ENCODE assay signal across 34 cellular contexts in genomic region chr4:111811661-111812060, GRCh38.
DNase-seq lines count a peak whose midpoint lies in the region; ATAC-seq, FAIRE-seq and TF ChIP-seq lines count a peak whose summit lies in the region.
"Had no signal": no experiment of that assay in that cellular context is flagged by ENCODE, and none has a peak within 500 bp of the region (broad histone marks: within the 10 kb centered on the region; RNA-seq: fewer than 3 reads in every experiment).

No MANE protein-coding gene starts in this region.

- H3K27ac ChIP-seq in trophoblast cell (ENCODE audit: low read depth, low read length) (no peak overlapping the region), suprapubic skin (no peak overlapping the region)
- H3K27ac ChIP-seq: 22Rv1; A549; BLaER1; BLaER1 treated with 17β-estradiol and CSF1 and Interleukin-3, amounts not matched to agents 10 nM and 100 nM; C4-2B had no signal

- H3K9me3 ChIP-seq in trophoblast cell (ENCODE audit: insufficient read depth, low read depth, low read length): peaks cover 2% of the 10 kb centered on the region
- H3K9me3 ChIP-seq in suprapubic skin: no peaks in the 10 kb centered on the region
- H3K9me3 ChIP-seq: A549, BE2C, Caco-2 had no signal

- H3K4me1 ChIP-seq in trophoblast cell (ENCODE audit: control insufficient read depth in 1 of 2, insufficient read depth in 2 of 2, low read length in 2 of 2): no peaks in the 10 kb centered on the region
- no peaks in the 10 kb centered on the region for H3K4me1 ChIP-seq in suprapubic skin
- H3K4me1 ChIP-seq: A549; BE2C; BLaER1; BLaER1 treated with 17β-estradiol and CSF1 and Interleukin-3, amounts not matched to agents 10 nM and 100 nM; Caco-2 had no signal

- peak; percentile 3 for FAIRE-seq in TTC549 (lab: Jason Lieb, UNC)
- FAIRE-seq: A204.1, A549, D721Med had no signal

- no peak overlapping the region for H3K9ac ChIP-seq in trophoblast cell (ENCODE audit: low read length)
- H3K9ac ChIP-seq: BLaER1; BLaER1 treated with 17β-estradiol and CSF1 and Interleukin-3, amounts not matched to agents 10 nM and 100 nM had no signal

- ATAC-seq in HG03571 (IDR thresholded peaks at IDR 0.05; ENCODE audit: unreplicated experiment) (no peak), HG03565 (IDR thresholded peaks at IDR 0.05; ENCODE audit: unreplicated experiment) (no peak)
- ATAC-seq: A549; CD8-positive, alpha-beta T cell had no signal

- no peak overlapping the region for H4K8ac ChIP-seq in trophoblast cell (ENCODE audit: low read depth, low read length)

- no peak overlapping the region for H3K4me3 ChIP-seq in fibroblast of villous mesenchyme (ENCODE audit: low read depth, low read length)
- no peak overlapping the region for H3K4me3 ChIP-seq in trophoblast cell (ENCODE audit: low read depth, low read length)
- no peak overlapping the region for H3K4me3 ChIP-seq in suprapubic skin
- H3K4me3 ChIP-seq: A549; BLaER1; BLaER1 treated with 17β-estradiol and CSF1 and Interleukin-3, amounts not matched to agents 10 nM and 100 nM had no signal

- no peak overlapping the region for H2BK12ac ChIP-seq in trophoblast cell (ENCODE audit: low read length)

- H3K27me3 ChIP-seq in trophoblast cell (ENCODE audit: insufficient read depth, low read length) (no peaks in the 10 kb centered on the region), suprapubic skin (no peaks in the 10 kb centered on the region)
- H3K27me3 ChIP-seq: BLaER1 had no signal

- H3K14ac ChIP-seq in trophoblast cell (ENCODE audit: low read length): no peak overlapping the region

- H3K36me3 ChIP-seq in trophoblast cell (ENCODE audit: control insufficient read depth in 1 of 2, insufficient read depth in 2 of 2, low read length in 2 of 2) (no peaks in the 10 kb centered on the region), suprapubic skin (no peaks in the 10 kb centered on the region)
- H3K36me3 ChIP-seq: BE2C; BLaER1; BLaER1 treated with 17β-estradiol and CSF1 and Interleukin-3, amounts not matched to agents 10 nM and 100 nM had no signal

- no peak overlapping the region for H4K12ac ChIP-seq in trophoblast cell (ENCODE audit: low read depth, low read length)

- H2AFZ ChIP-seq in trophoblast cell (ENCODE audit: insufficient read depth, low read length, poor library complexity): no peak overlapping the region

- H2BK120ac ChIP-seq in trophoblast cell (ENCODE audit: insufficient read depth, low read length, poor library complexity): no peak overlapping the region

- no CpG with 5 or more reads among the region's 2 CpGs for WGBS in trophoblast cell (ENCODE audit: extremely low coverage, insufficient coverage, insufficient read length)
- WGBS in suprapubic skin: 55% methylated on average over 2 of the region's 2 CpGs

- no peak for TF ChIP-seq EP300 in suprapubic skin (IDR thresholded peaks at IDR 0.05)

- H3K79me2 ChIP-seq in trophoblast cell (ENCODE audit: control insufficient read depth, insufficient read depth, low read length, poor library complexity): no peaks in the 10 kb centered on the region

- H3K4me2 ChIP-seq in trophoblast cell (ENCODE audit: low read length): no peak overlapping the region
- H3K4me2 ChIP-seq: A549; BLaER1; BLaER1 treated with 17β-estradiol and CSF1 and Interleukin-3, amounts not matched to agents 10 nM and 100 nM had no signal

- TF ChIP-seq CTCF in fibroblast of villous mesenchyme (IDR thresholded peaks at IDR 0.05; ENCODE audit: insufficient read depth, low read depth, low read length) (no peak), suprapubic skin (IDR thresholded peaks at IDR 0.05) (no peak)

- TF ChIP-seq POLR2A in suprapubic skin (IDR thresholded peaks at IDR 0.05): no peak

- H2BK5ac ChIP-seq in trophoblast cell (ENCODE audit: low read depth, low read length, poor library complexity): no peak overlapping the region

- no peak overlapping the region for H2AK5ac ChIP-seq in trophoblast cell (ENCODE audit: low read length)

- no peak overlapping the region for H3K4ac ChIP-seq in trophoblast cell (ENCODE audit: low read depth, low read length)

- no peak overlapping the region for H4K91ac ChIP-seq in trophoblast cell (ENCODE audit: low read depth, low read length)

- H3K79me1 ChIP-seq in trophoblast cell (ENCODE audit: low read length): no peaks in the 10 kb centered on the region

- H3K23ac ChIP-seq in trophoblast cell (ENCODE audit: low read length): no peak overlapping the region

- DNase-seq in amniotic epithelial cell (ENCODE audit: low read depth) (peak; percentile 70), fibroblast of villous mesenchyme (ENCODE audit: low read depth) (peak; percentile 44), trophoblast cell (peak; percentile 48 to 63), suprapubic skin (ENCODE audit: low spot score in 2 of 2) (no peak), NCI-H187 treated with DMSO at 0.1 percent for 48 hours (lab: John Stamatoyannopoulos, UW) (no peak)
- DNase-seq: 8988T; ACHN; AML-193; BE2C; C1 segment of cervical spinal cord; Caco-2; Calu3; CD4-positive, alpha-beta memory T cell; CD4-positive, alpha-beta T cell; CD4-positive, CD25-positive, alpha-beta regulatory T cell; CD8-positive, alpha-beta memory T cell; CD8-positive, alpha-beta T cell; DMS 273 treated with DMSO at 0.1 percent for 48 hours; DMS153; DMS53; DMS79; DMS79 treated with DMSO at 0.1 percent for 48 hours; DND-41; EL had no signal

- H3K18ac ChIP-seq in trophoblast cell (ENCODE audit: low read length): no peak overlapping the region

Comparison
In these comparisons a context has a peak if more than half of its experiments do, and no peak if none do; other contexts are left out.
1. DNase-seq: peak in amniotic epithelial cell (single experiment), fibroblast of villous mesenchyme (single experiment) and trophoblast cell (2 of 2); none in suprapubic skin (0 of 2) and NCI-H187 treated with DMSO at 0.1 percent for 48 hours (single experiment).